Comparison of ENCODE assay signal across 9 cellular contexts in genomic region chr16:50371936-50372595, GRCh38. TPM values are rescaled to one million over a fixed set of nuclear protein-coding genes. Genes with fewer than 3 reads are reported as not detected.
A peak's percentile ranks its signal among the peaks of the same experiment; 100 is the strongest.
DNase-seq lines count a peak whose midpoint lies in the region; ATAC-seq and TF ChIP-seq lines count a peak whose summit lies in the region.
"Had no signal": no experiment of that assay in that cellular context is flagged by ENCODE, and none has a peak within 500 bp of the region (broad histone marks: within the 10 kb centered on the region; RNA-seq: fewer than 3 reads in every experiment).

No MANE protein-coding gene starts in this region.

- no peak overlapping the region for H3K27ac ChIP-seq in CD4-positive, alpha-beta T cell (ENCODE audit: low read depth, low read length)
- H3K27ac ChIP-seq in neuronal stem cell (replicated peaks; ENCODE audit: low read length), result no peak overlapping the region
- no peak overlapping the region for H3K27ac ChIP-seq in MM.1S (ENCODE audit: low read length)
- H3K27ac ChIP-seq in naive thymus-derived CD4-positive, alpha-beta T cell (ENCODE audit: low read depth, low read length), result no peak overlapping the region

- H3K27me3 Mint-ChIP-seq in CD4-positive, alpha-beta T cell, result peaks cover 3% of the 10 kb centered on the region
- H3K27me3 Mint-ChIP-seq in naive thymus-derived CD4-positive, alpha-beta T cell, result peaks cover 0 to 19% (median 0%) of the 10 kb centered on the region in 5 donors

- peak overlapping the region; percentile 15 for H3K27ac Mint-ChIP-seq in CD4-positive, alpha-beta T cell
- H3K27ac Mint-ChIP-seq in naive thymus-derived CD4-positive, alpha-beta T cell, result peak overlapping the region in 2 of 9 donors; percentile 21 to 47

- H3K4me1 Mint-ChIP-seq in CD4-positive, alpha-beta T cell (ENCODE audit: low read depth), result peaks cover 23% of the 10 kb centered on the region
- peaks cover 16 to 36% (median 23%) of the 10 kb centered on the region in 7 donors for H3K4me1 Mint-ChIP-seq in naive thymus-derived CD4-positive, alpha-beta T cell

- no peak overlapping the region for H4K91ac ChIP-seq in neuronal stem cell (ENCODE audit: low read depth, low read length, poor library complexity)

- H3K9me2 ChIP-seq in MM.1S (replicated peaks; ENCODE audit: insufficient read depth, low read length), result no peaks in the 10 kb centered on the region

- H2AK5ac ChIP-seq in neuronal stem cell (ENCODE audit: low read depth, low read length), result peak overlapping the region; percentile 53

- H3K9me3 Mint-ChIP-seq in CD4-positive, alpha-beta T cell, result no peaks in the 10 kb centered on the region
- H3K9me3 Mint-ChIP-seq in naive thymus-derived CD4-positive, alpha-beta T cell, result no peaks in the 10 kb centered on the region

- no peak overlapping the region for H2BK5ac ChIP-seq in neuronal stem cell (ENCODE audit: low read length)

- intact Hi-C loops in CD4-positive, alpha-beta T cell (cut with DNase I, micrococcal nuclease), result loop anchor here in 1 of 2 experiments (2.0 to 5.0 kb wide), 2 partner anchors 275 to 293 kb away; no protein-coding TSS in a partner anchor
- intact Hi-C loops in naive thymus-derived CD4-positive, alpha-beta T cell (cut with micrococcal nuclease), result no loop called here

- H3K36me3 Mint-ChIP-seq in CD4-positive, alpha-beta T cell (ENCODE audit: low read depth), result peaks cover 14% of the 10 kb centered on the region
- peaks cover 0 to 6% (median 0%) of the 10 kb centered on the region in 5 donors for H3K36me3 Mint-ChIP-seq in naive thymus-derived CD4-positive, alpha-beta T cell

- no peak overlapping the region for H3K18ac ChIP-seq in neuronal stem cell (ENCODE audit: low read length)

- no peak overlapping the region for H4K8ac ChIP-seq in neuronal stem cell (ENCODE audit: low read depth, low read length)

- no peak overlapping the region for H3K4me2 ChIP-seq in neuronal stem cell (ENCODE audit: insufficient read depth, low read length, poor library complexity, severe bottlenecking)
- no peak overlapping the region for H3K4me2 ChIP-seq in MM.1S (ENCODE audit: low read depth, low read length)

- POLR2A ChIA-PET in CD4-positive, alpha-beta T cell (lab: Charles Lee), result interaction anchor here (0.6 to 1.0 kb wide), 3 partner anchors 17 to 300 kb away, joined by 3 read pairs; no protein-coding TSS in a partner anchor
- POLR2A ChIA-PET in naive thymus-derived CD4-positive, alpha-beta T cell (lab: Charles Lee), result interaction anchor here (0.6 kb wide), 1 partner anchor 88 kb away, joined by 3 read pairs; no protein-coding TSS in a partner anchor

- H3K4me1 ChIP-seq in neuronal stem cell (ENCODE audit: control insufficient read depth in 2 of 2, insufficient read depth in 1 of 2, low read depth in 1 of 2, low read length in 2 of 2) (peaks cover 6% of the 10 kb centered on the region in 2 donors), MM.1S (ENCODE audit: low read length) (peaks cover 3% of the 10 kb centered on the region; the same call in 1 of the 2 replicates)
- H3K4me1 ChIP-seq in naive thymus-derived CD4-positive, alpha-beta T cell (ENCODE audit: control insufficient read depth in 2 of 2, insufficient read depth in 2 of 2, low read length in 2 of 2), result peaks cover 15 to 16% of the 10 kb centered on the region in 2 donors

- peak overlapping the region; percentile 73 for H3K4me3 Mint-ChIP-seq in CD4-positive, alpha-beta T cell
- no peak overlapping the region for H3K4me3 Mint-ChIP-seq in naive thymus-derived CD4-positive, alpha-beta T cell

- H3K79me2 ChIP-seq in MM.1S (ENCODE audit: low read length), result peaks cover 14% of the 10 kb centered on the region

- no peak overlapping the region for H3K14ac ChIP-seq in neuronal stem cell (ENCODE audit: low read length)

- H2BK12ac ChIP-seq in neuronal stem cell (ENCODE audit: low read length), result no peak overlapping the region

- H3K4me3 ChIP-seq in neuronal stem cell (ENCODE audit: low read length in 2 of 2) (no peak overlapping the region), MM.1S (ENCODE audit: low read length) (no peak overlapping the region)
- no peak overlapping the region for H3K4me3 ChIP-seq in naive thymus-derived CD4-positive, alpha-beta T cell (ENCODE audit: low read length)
- H3K4me3 ChIP-seq: lung had no signal

- no peaks in the 10 kb centered on the region for H3K9me3 ChIP-seq in CD4-positive, alpha-beta T cell (ENCODE audit: control insufficient read depth, low read length)
- H3K9me3 ChIP-seq in neuronal stem cell (replicated peaks in 1 of 2; ENCODE audit: control insufficient read depth in 2 of 2, insufficient read depth in 1 of 2, low read depth in 1 of 2, low read length in 2 of 2), result peaks cover 0 to 4% of the 10 kb centered on the region in 2 donors
- no peaks in the 10 kb centered on the region for H3K9me3 ChIP-seq in MM.1S (replicated peaks; ENCODE audit: insufficient read depth, low read length)
- H3K9me3 ChIP-seq in naive thymus-derived CD4-positive, alpha-beta T cell (ENCODE audit: control insufficient read depth in 2 of 3, low read length in 3 of 3), result no peaks in the 10 kb centered on the region

- no peak overlapping the region for H3K23ac ChIP-seq in neuronal stem cell (ENCODE audit: low read depth, low read length, poor library complexity)

- H4K20me1 ChIP-seq in MM.1S (ENCODE audit: insufficient read depth, low read length), result no peaks in the 10 kb centered on the region

- TF ChIP-seq CTCF in CD4-positive, alpha-beta T cell (IDR thresholded peaks at IDR 0.05), result no peak
- no peak for TF ChIP-seq CTCF in MM.1S (IDR thresholded peaks at IDR 0.05; ENCODE audit: low read length)

- no peak overlapping the region for H3K4ac ChIP-seq in neuronal stem cell (ENCODE audit: low read length)

- no peaks in the 10 kb centered on the region for H3K79me1 ChIP-seq in neuronal stem cell (ENCODE audit: low read depth, low read length)

- WGBS in neuronal stem cell (ENCODE audit: extremely low coverage in 2 of 2, insufficient read length in 2 of 2, insufficient replicate concordance in 1 of 2), 2 donors, result no CpG with 5 or more reads among the region's 7 CpGs

- no peak overlapping the region for H2BK15ac ChIP-seq in neuronal stem cell (ENCODE audit: low read length)

- no peak overlapping the region for H2BK120ac ChIP-seq in neuronal stem cell (ENCODE audit: low read depth, low read length)

- CTCF ChIA-PET in CD4-positive, alpha-beta T cell (lab: Charles Lee), result interaction anchor here (1.1 to 1.2 kb wide), 2 partner anchors 182 to 434 kb away, joined by 3 read pairs; no protein-coding TSS in a partner anchor
- CTCF ChIA-PET in naive thymus-derived CD4-positive, alpha-beta T cell (lab: Charles Lee), result interaction anchor here (0.6 to 2.0 kb wide), 3 partner anchors 46 to 295 kb away, joined by 3 to 6 read pairs (median 3); no protein-coding TSS in a partner anchor

- H3K9ac ChIP-seq in neuronal stem cell (ENCODE audit: low read depth, low read length, poor library complexity) (no peak overlapping the region), MM.1S (ENCODE audit: low read length) (no peak overlapping the region)

- H3K36me3 ChIP-seq in neuronal stem cell (replicated peaks in 1 of 2; ENCODE audit: control insufficient read depth in 2 of 2, insufficient read depth in 2 of 2, low read length in 2 of 2), result peaks cover 0 to 5% of the 10 kb centered on the region in 2 donors
- no peaks in the 10 kb centered on the region; the same call in 1 of the 2 replicates for H3K36me3 ChIP-seq in MM.1S (replicated peaks; ENCODE audit: insufficient read depth, low read length)
- no peaks in the 10 kb centered on the region for H3K36me3 ChIP-seq in naive thymus-derived CD4-positive, alpha-beta T cell (ENCODE audit: control insufficient read depth in 2 of 3, insufficient read depth in 3 of 3, low read length in 3 of 3)

- DNase-seq in CD4-positive, alpha-beta T cell, result no peak
- peak; percentile 12 for DNase-seq in OCI-M1 (lab: John Stamatoyannopoulos, UW)
- peak; percentile 24 for DNase-seq in fibroblast of peridontal ligament (ENCODE audit: extremely low read depth)
- DNase-seq in neuronal stem cell (ENCODE audit: low spot score), result no peak
- DNase-seq in NCI-H510A (lab: John Stamatoyannopoulos, UW), result no peak
- no peak for DNase-seq in MM.1S
- no peak for DNase-seq in naive thymus-derived CD4-positive, alpha-beta T cell

- H3F3A ChIP-seq in MM.1S (ENCODE audit: insufficient read depth, low read length), result no peaks in the 10 kb centered on the region

- H3K27me3 ChIP-seq in CD4-positive, alpha-beta T cell (ENCODE audit: control insufficient read depth, insufficient read depth, low read length), result no peaks in the 10 kb centered on the region
- H3K27me3 ChIP-seq in neuronal stem cell (ENCODE audit: control insufficient read depth in 3 of 3, insufficient read depth in 3 of 3, low read depth in 1 of 3, low read length in 3 of 3) (peaks cover 0 to 7% (median 0%) of the 10 kb centered on the region in 3 experiments), MM.1S (replicated peaks; ENCODE audit: insufficient read depth, low read length) (no peaks in the 10 kb centered on the region)
- H3K27me3 ChIP-seq in naive thymus-derived CD4-positive, alpha-beta T cell (ENCODE audit: control insufficient read depth in 2 of 2, insufficient read depth in 2 of 2, low read length in 2 of 2), result no peaks in the 10 kb centered on the region

- H2AFZ ChIP-seq in neuronal stem cell (ENCODE audit: low read length) (no peak overlapping the region), MM.1S (ENCODE audit: low read length) (no peak overlapping the region)

- no peak for ATAC-seq in CD4-positive, alpha-beta T cell (ENCODE audit: poor library complexity)
- no peak for ATAC-seq in GM18870 (IDR thresholded peaks at IDR 0.05; ENCODE audit: unreplicated experiment)
- ATAC-seq in naive thymus-derived CD4-positive, alpha-beta T cell, result no peak

RNA-seq across cellular contexts. Expression of gene BRD7, which starts 3.3 kb away (rescaled TPM):
- 100 to 1,000 TPM in 1 of 2 experiments, 10 to 100 TPM in 1; 95.4 to 103 TPM for total RNA-seq in CD4-positive, alpha-beta T cell
- polyA plus RNA-seq in neuronal stem cell (2013, experiment 1 of 2), result 185 TPM
- 195 TPM for polyA plus RNA-seq in neuronal stem cell (2013, experiment 2 of 2)
- 10 to 100 TPM; 80.9 to 91.1 (median 85.0) TPM for total RNA-seq in naive thymus-derived CD4-positive, alpha-beta T cell
- 10 to 100 TPM; 34.5 to 47.3 TPM for polyA plus RNA-seq in naive thymus-derived CD4-positive, alpha-beta T cell

Comparison
In these comparisons a context has a peak if more than half of its experiments do, and no peak if none do; other contexts are left out.
1. DNase-seq: peak in OCI-M1 (single experiment) and fibroblast of peridontal ligament (single experiment); none in CD4-positive, alpha-beta T cell (0 of 10), neuronal stem cell (single experiment), NCI-H510A (single experiment), MM.1S (single experiment) and naive thymus-derived CD4-positive, alpha-beta T cell (0 of 9).